Comparison of ENCODE assay signal across 13 cellular contexts in the genomic region with DNA sequence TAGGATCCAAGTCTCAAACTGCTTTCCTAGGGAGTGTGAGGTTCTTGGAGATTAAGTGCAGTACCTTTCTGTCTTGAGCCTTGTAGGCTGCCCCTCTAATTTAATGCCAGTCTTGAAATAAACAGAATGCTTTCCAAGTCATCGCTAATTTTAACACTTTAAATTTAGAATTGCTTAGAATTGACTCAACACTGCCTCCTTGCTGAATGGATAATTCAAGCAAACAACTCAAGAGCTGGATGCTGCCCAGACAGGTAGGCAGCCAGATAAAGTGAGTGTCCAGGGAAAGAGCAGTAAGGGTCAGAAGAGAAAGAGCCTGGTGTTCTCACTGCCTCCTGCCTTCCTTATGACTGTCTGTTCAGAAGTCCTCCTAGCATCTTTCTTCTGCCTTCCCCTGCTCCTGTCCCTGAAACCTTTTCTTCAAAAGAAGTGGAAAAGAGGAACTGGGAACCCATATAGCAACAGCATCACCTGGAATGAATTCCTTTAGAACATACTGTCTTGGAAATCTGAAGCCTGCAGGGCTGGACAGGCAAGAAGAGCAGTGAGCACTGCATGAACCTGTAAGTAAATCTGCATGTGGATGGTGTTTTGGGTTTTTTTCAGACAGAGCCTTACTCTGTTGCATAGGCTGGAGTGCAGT. TPM values are rescaled to one million over a fixed set of nuclear protein-coding genes. Genes with fewer than 3 reads are reported as not detected.
DNase-seq lines count a peak whose midpoint lies in the region; ATAC-seq and TF ChIP-seq lines count a peak whose summit lies in the region.
"Had no signal": no experiment of that assay in that cellular context is flagged by ENCODE, and none has a peak within 500 bp of the region (broad histone marks: within the 10 kb centered on the region; RNA-seq: fewer than 3 reads in every experiment).

No MANE protein-coding gene starts in this region.

- H3K9me3 Mint-ChIP-seq in activated CD4-positive, alpha-beta T cell treated with anti-CD3 and anti-CD28 coated beads, Interleukin-2, amount 10 ng/mL, durations not matched to agents 24 days and 14 days, result no peaks in the 10 kb centered on the region
- no peaks in the 10 kb centered on the region for H3K9me3 Mint-ChIP-seq in activated naive CD8-positive, alpha-beta T cell treated with anti-CD3 and anti-CD28 coated beads for 36 hours
- H3K9me3 Mint-ChIP-seq: activated T-helper 17 cell treated with anti-CD3 and anti-CD28 coated beads, Interleukin-2, amount 50 U/mL, for 72 hours had no signal

- intact Hi-C loops in activated CD4-positive, alpha-beta T cell treated with anti-CD3 and anti-CD28 coated beads, Interleukin-2, amount 10 ng/mL, durations not matched to agents 24 days and 14 days (cut with micrococcal nuclease), result no loop called here

- H3K9me3 ChIP-seq in skeletal muscle tissue (ENCODE audit: control insufficient read depth in 3 of 3, low read length in 3 of 3), result no peaks in the 10 kb centered on the region
- H3K9me3 ChIP-seq: uterus had no signal

- no peak for ATAC-seq in HG02759 (IDR thresholded peaks at IDR 0.05; ENCODE audit: unreplicated experiment)
- ATAC-seq: activated T-helper 17 cell treated with anti-CD3 and anti-CD28 coated beads, Interleukin-2, amount 50 U/mL, for 72 hours had no signal

- peak overlapping the region; percentile 8 for H3K27ac Mint-ChIP-seq in activated CD4-positive, alpha-beta T cell treated with anti-CD3 and anti-CD28 coated beads, Interleukin-2, amount 10 ng/mL, durations not matched to agents 24 days and 14 days
- no peak overlapping the region for H3K27ac Mint-ChIP-seq in activated naive CD8-positive, alpha-beta T cell treated with anti-CD3 and anti-CD28 coated beads for 36 hours
- H3K27ac Mint-ChIP-seq: activated T-helper 17 cell treated with anti-CD3 and anti-CD28 coated beads, Interleukin-2, amount 50 U/mL, for 72 hours had no signal

- peak overlapping the region; percentile 47 to 73 (median 55) for H3K9ac ChIP-seq in skeletal muscle tissue (ENCODE audit: low read depth in 1 of 3, low read length in 3 of 3)
- H3K9ac ChIP-seq: parathyroid adenoma had no signal

- peaks cover 30% of the 10 kb centered on the region for H3K4me1 Mint-ChIP-seq in activated CD4-positive, alpha-beta T cell treated with anti-CD3 and anti-CD28 coated beads, Interleukin-2, amount 10 ng/mL, durations not matched to agents 24 days and 14 days
- peaks cover 35% of the 10 kb centered on the region for H3K4me1 Mint-ChIP-seq in activated naive CD8-positive, alpha-beta T cell treated with anti-CD3 and anti-CD28 coated beads for 36 hours

- no peak for DNase-seq in activated CD4-positive, alpha-beta T cell treated with anti-CD3 and anti-CD28 coated beads, Interleukin-2, amount 10 ng/mL, durations not matched to agents 24 days and 14 days
- no peak for DNase-seq in activated CD4-positive, alpha-beta T cell treated with anti-CD3 and anti-CD28 coated beads, Interleukin-2, amount 50 U/mL, for 4 hours
- DNase-seq in OCI-M1 (lab: John Stamatoyannopoulos, UW), result peak; percentile 24
- DNase-seq in fibroblast of mammary gland (ENCODE audit: low read depth), result peak; percentile 7
- DNase-seq in activated naive CD8-positive, alpha-beta T cell treated with anti-CD3 and anti-CD28 coated beads for 36 hours, result no peak
- DNase-seq in SIG-M5 (lab: John Stamatoyannopoulos, UW), result no peak
- DNase-seq: effector CD8-positive, alpha-beta T cell; Karpas-422; uterus had no signal

- H3K36me3 Mint-ChIP-seq in activated CD4-positive, alpha-beta T cell treated with anti-CD3 and anti-CD28 coated beads, Interleukin-2, amount 10 ng/mL, durations not matched to agents 24 days and 14 days (ENCODE audit: low read depth), result peaks cover 5% of the 10 kb centered on the region
- peaks cover 10% of the 10 kb centered on the region for H3K36me3 Mint-ChIP-seq in activated naive CD8-positive, alpha-beta T cell treated with anti-CD3 and anti-CD28 coated beads for 36 hours

- peak overlapping the region; percentile 97 for H3K27ac ChIP-seq in skeletal muscle tissue (ENCODE audit: low read depth, low read length)
- H3K27ac ChIP-seq: parathyroid adenoma, uterus had no signal

- H3K4me3 Mint-ChIP-seq in activated CD4-positive, alpha-beta T cell treated with anti-CD3 and anti-CD28 coated beads, Interleukin-2, amount 10 ng/mL, durations not matched to agents 24 days and 14 days, result no peak overlapping the region
- H3K4me3 Mint-ChIP-seq in activated naive CD8-positive, alpha-beta T cell treated with anti-CD3 and anti-CD28 coated beads for 36 hours, result no peak overlapping the region
- H3K4me3 Mint-ChIP-seq: activated T-helper 17 cell treated with anti-CD3 and anti-CD28 coated beads, Interleukin-2, amount 50 U/mL, for 72 hours had no signal

- H3K4me3 ChIP-seq in fibroblast of mammary gland (ENCODE audit: control insufficient read depth, low read depth, low read length) (no peak overlapping the region), skeletal muscle tissue (ENCODE audit: low read length in 3 of 3) (peak overlapping the region; percentile 25 to 89 (median 45))
- H3K4me3 ChIP-seq: uterus had no signal

- H3K4me1 ChIP-seq in skeletal muscle tissue (ENCODE audit: control insufficient read depth in 3 of 3, insufficient read depth in 3 of 3, low read length in 3 of 3), result peaks cover 30 to 50% (median 44%) of the 10 kb centered on the region in 3 donors
- H3K4me1 ChIP-seq: uterus had no signal

- no peaks in the 10 kb centered on the region for H3K27me3 ChIP-seq in skeletal muscle tissue (ENCODE audit: control insufficient read depth in 3 of 3, insufficient read depth in 3 of 3, low read length in 3 of 3)
- H3K27me3 ChIP-seq: uterus had no signal

- peak; percentile 10 for TF ChIP-seq CTCF in fibroblast of mammary gland (conservative IDR thresholded peaks at IDR 0.05; ENCODE audit: control insufficient read depth, insufficient read depth, low read depth, low read length)

- peaks cover 0 to 9% (median 3%) of the 10 kb centered on the region in 3 donors for H3K36me3 ChIP-seq in skeletal muscle tissue (ENCODE audit: control insufficient read depth in 3 of 3, insufficient read depth in 3 of 3, low read length in 3 of 3)
- H3K36me3 ChIP-seq: uterus had no signal

- no peaks in the 10 kb centered on the region for H3K27me3 Mint-ChIP-seq in activated CD4-positive, alpha-beta T cell treated with anti-CD3 and anti-CD28 coated beads, Interleukin-2, amount 10 ng/mL, durations not matched to agents 24 days and 14 days
- no peaks in the 10 kb centered on the region for H3K27me3 Mint-ChIP-seq in activated naive CD8-positive, alpha-beta T cell treated with anti-CD3 and anti-CD28 coated beads for 36 hours
- H3K27me3 Mint-ChIP-seq: activated T-helper 17 cell treated with anti-CD3 and anti-CD28 coated beads, Interleukin-2, amount 50 U/mL, for 72 hours had no signal

RNA-seq across cellular contexts. Expression of a gene that starts 3.1 kb away (rescaled TPM):
- 37.2 and 38.0 TPM in 2 replicates for total RNA-seq in activated CD4-positive, alpha-beta T cell treated with anti-CD3 and anti-CD28 coated beads, Interleukin-2, amount 10 ng/mL, durations not matched to agents 24 days and 14 days
- 27.1 TPM for total RNA-seq in skeletal muscle tissue
- total RNA-seq in activated naive CD8-positive, alpha-beta T cell treated with anti-CD3 and anti-CD28 coated beads for 36 hours, result 10 to 100 TPM; 50.8 to 53.9 TPM

Comparison
In these comparisons a context has a peak if more than half of its experiments do, and no peak if none do; other contexts are left out.
1. DNase-seq: peak in OCI-M1 (single experiment) and fibroblast of mammary gland (single experiment); none in activated CD4-positive, alpha-beta T cell treated with anti-CD3 and anti-CD28 coated beads, Interleukin-2, amount 10 ng/mL, durations not matched to agents 24 days and 14 days (single experiment), activated CD4-positive, alpha-beta T cell treated with anti-CD3 and anti-CD28 coated beads, Interleukin-2, amount 50 U/mL, for 4 hours (0 of 2), activated naive CD8-positive, alpha-beta T cell treated with anti-CD3 and anti-CD28 coated beads for 36 hours (single experiment) and SIG-M5 (single experiment).